19 cellular contexts compared by ENCODE assay signal in genomic region chr13:79270859-79271258, GRCh38.
A peak's percentile ranks its signal among the peaks of the same experiment; 100 is the strongest.
DNase-seq lines count a peak whose midpoint lies in the region; ATAC-seq and TF ChIP-seq lines count a peak whose summit lies in the region.
"Had no signal": no experiment of that assay in that cellular context is flagged by ENCODE, and none has a peak within 500 bp of the region (broad histone marks: within the 10 kb centered on the region; RNA-seq: fewer than 3 reads in every experiment).

No MANE protein-coding gene starts in this region.

- H3K4me3 Mint-ChIP-seq in endodermal cell (no peak overlapping the region), neural progenitor cell (no peak overlapping the region)
- H3K4me3 Mint-ChIP-seq: CD4-positive, alpha-beta memory T cell; GM23338; HFFc6 had no signal

- H3K36me3 Mint-ChIP-seq in endodermal cell (ENCODE audit: low read depth) = peaks cover 8% of the 10 kb centered on the region
- H3K36me3 Mint-ChIP-seq in neural progenitor cell = peaks cover 3% of the 10 kb centered on the region
- H3K36me3 Mint-ChIP-seq: CD4-positive, alpha-beta memory T cell had no signal

- H3K9ac ChIP-seq in endodermal cell (ENCODE audit: extremely low read depth, low read length, poor library complexity, severe bottlenecking) (no peak overlapping the region), liver (ENCODE audit: low read depth in 1 of 2, low read length in 2 of 2) (no peak overlapping the region), neural progenitor cell (no peak overlapping the region), mesendoderm (ENCODE audit: low read length) (no peak overlapping the region)

- no peak overlapping the region for H4K8ac ChIP-seq in mesendoderm (ENCODE audit: low read depth, low read length)

- H3K79me2 ChIP-seq in neural progenitor cell (ENCODE audit: low read depth) = no peaks in the 10 kb centered on the region
- H3K79me2 ChIP-seq in mesendoderm (ENCODE audit: control insufficient read depth, insufficient read depth, low read length) = no peaks in the 10 kb centered on the region

- H2BK120ac ChIP-seq in mesendoderm (ENCODE audit: low read depth, low read length) = no peak overlapping the region

- TF ChIP-seq RAD21 in liver (IDR thresholded peaks at IDR 0.05) = no peak

- WGBS in endodermal cell (ENCODE audit: insufficient coverage in 1 of 2, insufficient read length in 1 of 2), 2 experiments = 98 to 100% methylated on average over 2 to 3 of the region's 3 CpGs
- 49% methylated on average over 3 of the region's 3 CpGs for WGBS in liver
- WGBS in suprapubic skin = 76% methylated on average over 3 of the region's 3 CpGs
- WGBS in mesendoderm (ENCODE audit: extremely low coverage, insufficient coverage, low lambda C conversion rate) = no CpG with 5 or more reads among the region's 3 CpGs

- H3K9me3 Mint-ChIP-seq in endodermal cell = peaks cover 43% of the 10 kb centered on the region
- H3K9me3 Mint-ChIP-seq in neural progenitor cell = peaks cover 25% of the 10 kb centered on the region
- H3K9me3 Mint-ChIP-seq: HFFc6 had no signal

- ATAC-seq in HG03025 (IDR thresholded peaks at IDR 0.05; ENCODE audit: low FRiP score, unreplicated experiment) = no peak
- ATAC-seq: GM12878, GM23338 had no signal

- no peaks in the 10 kb centered on the region for H3K79me1 ChIP-seq in mesendoderm (ENCODE audit: low read length)

- no peak overlapping the region for H3K23ac ChIP-seq in mesendoderm (ENCODE audit: low read length)

- no peak overlapping the region for H2AK5ac ChIP-seq in mesendoderm (ENCODE audit: low read length)

- H3F3A ChIP-seq in neural progenitor cell (ENCODE audit: low read depth) = peaks cover 24% of the 10 kb centered on the region

- H3K27ac Mint-ChIP-seq in endodermal cell (no peak overlapping the region), neural progenitor cell (no peak overlapping the region)
- H3K27ac Mint-ChIP-seq: CD4-positive, alpha-beta memory T cell; GM23338; HFFc6 had no signal

- no peak for TF ChIP-seq EP300 in suprapubic skin (IDR thresholded peaks at IDR 0.05)

- H3K27ac ChIP-seq in endodermal cell (ENCODE audit: low read depth, low read length) (no peak overlapping the region), liver (ENCODE audit: low read depth in 1 of 2, low read length in 2 of 2) (no peak overlapping the region), neural progenitor cell (peak overlapping the region; percentile 23), suprapubic skin (no peak overlapping the region), mesendoderm (ENCODE audit: low read depth, low read length) (no peak overlapping the region)

- peak; percentile 3 for DNase-seq in DMS53 treated with DMSO at 0.1 percent for 48 hours (lab: John Stamatoyannopoulos, UW; ENCODE audit: unreplicated experiment)
- no peak for DNase-seq in endodermal cell
- no peak for DNase-seq in neural progenitor cell (ENCODE audit: low spot score)
- no peak for DNase-seq in SW480 (ENCODE audit: low spot score)
- no peak for DNase-seq in suprapubic skin (ENCODE audit: low spot score in 2 of 2)
- no peak for DNase-seq in mesendoderm
- DNase-seq: C1 segment of cervical spinal cord; Calu3; CD4-positive, alpha-beta memory T cell; COR-L47; DMS79; EL; GDM1; HFFc6 had no signal

- H3K4ac ChIP-seq in mesendoderm (ENCODE audit: low read depth, low read length) = no peak overlapping the region

- H3K4me1 ChIP-seq in endodermal cell (ENCODE audit: control insufficient read depth, insufficient read depth, low read length) (no peaks in the 10 kb centered on the region), liver (ENCODE audit: control insufficient read depth in 4 of 4, insufficient read depth in 4 of 4, low read length in 3 of 4) (peaks cover 0 to 4% (median 1%) of the 10 kb centered on the region in 4 donors), neural progenitor cell (peaks cover 35% of the 10 kb centered on the region), suprapubic skin (no peaks in the 10 kb centered on the region), mesendoderm (ENCODE audit: control insufficient read depth, low read depth, low read length) (no peaks in the 10 kb centered on the region)

- H2BK15ac ChIP-seq in mesendoderm (replicated peaks; ENCODE audit: low read depth) = no peak overlapping the region

- H3K18ac ChIP-seq in mesendoderm (ENCODE audit: low read length) = no peak overlapping the region

- H3K4me1 Mint-ChIP-seq in endodermal cell = peaks cover 4% of the 10 kb centered on the region
- peaks cover 8% of the 10 kb centered on the region for H3K4me1 Mint-ChIP-seq in neural progenitor cell
- H3K4me1 Mint-ChIP-seq: CD4-positive, alpha-beta memory T cell had no signal

- no peaks in the 10 kb centered on the region for H4K20me1 ChIP-seq in neural progenitor cell (ENCODE audit: low read depth)

- H2AFZ ChIP-seq in neural progenitor cell (replicated peaks) = no peak overlapping the region
- H2AFZ ChIP-seq: GM23338 had no signal

- no peak overlapping the region for H3K56ac ChIP-seq in mesendoderm (ENCODE audit: low read length)

- H3K9me3 ChIP-seq in endodermal cell (ENCODE audit: control insufficient read depth, low read length) = peaks cover 30% of the 10 kb centered on the region
- H3K9me3 ChIP-seq in liver (ENCODE audit: control insufficient read depth in 4 of 4, low read length in 3 of 4) = peaks cover 0 to 2% (median 0%) of the 10 kb centered on the region in 4 donors
- H3K9me3 ChIP-seq in neural progenitor cell (ENCODE audit: low read depth) = no peaks in the 10 kb centered on the region
- H3K9me3 ChIP-seq in suprapubic skin = no peaks in the 10 kb centered on the region
- H3K9me3 ChIP-seq: HAP-1 had no signal

- H3K36me3 ChIP-seq in endodermal cell (ENCODE audit: control insufficient read depth, insufficient read depth, low read length) (no peaks in the 10 kb centered on the region), liver (ENCODE audit: control insufficient read depth in 4 of 4, insufficient read depth in 3 of 4, low read depth in 1 of 4, low read length in 3 of 4) (no peaks in the 10 kb centered on the region), neural progenitor cell (peaks cover 7% of the 10 kb centered on the region), suprapubic skin (no peaks in the 10 kb centered on the region), mesendoderm (ENCODE audit: control insufficient read depth, insufficient read depth, low read length) (no peaks in the 10 kb centered on the region)
- H3K36me3 ChIP-seq: HAP-1 had no signal

- H3K4me3 ChIP-seq in endodermal cell (ENCODE audit: low read length) (peak overlapping the region; percentile 5), liver (ENCODE audit: low read depth in 1 of 3, low read length in 3 of 3) (no peak overlapping the region), neural progenitor cell (no peak overlapping the region), suprapubic skin (no peak overlapping the region), mesendoderm (ENCODE audit: low read length) (no peak overlapping the region)
- H3K4me3 ChIP-seq: GM12878, GM23338, HAP-1 had no signal

- no peak for TF ChIP-seq POLR2A in suprapubic skin (IDR thresholded peaks at IDR 0.05)

- H3K27me3 Mint-ChIP-seq in endodermal cell (ENCODE audit: insufficient read depth) (no peaks in the 10 kb centered on the region), neural progenitor cell (ENCODE audit: insufficient read depth, low read depth) (peaks cover 9% of the 10 kb centered on the region)

- H4K5ac ChIP-seq in mesendoderm (ENCODE audit: low read length) = no peak overlapping the region

- no peak overlapping the region for H2BK5ac ChIP-seq in mesendoderm (ENCODE audit: low read length)

- no peaks in the 10 kb centered on the region for H3K27me3 ChIP-seq in endodermal cell (ENCODE audit: control insufficient read depth, insufficient read depth, low read length, poor library complexity, severe bottlenecking)
- no peaks in the 10 kb centered on the region for H3K27me3 ChIP-seq in liver (ENCODE audit: control insufficient read depth in 4 of 4, insufficient read depth in 4 of 4, low read length in 3 of 4)
- no peaks in the 10 kb centered on the region for H3K27me3 ChIP-seq in neural progenitor cell
- no peaks in the 10 kb centered on the region for H3K27me3 ChIP-seq in suprapubic skin
- no peaks in the 10 kb centered on the region for H3K27me3 ChIP-seq in mesendoderm (ENCODE audit: insufficient read depth, low read length, poor library complexity)

- no peak for TF ChIP-seq CTCF in endodermal cell (conservative IDR thresholded peaks at IDR 0.05)
- TF ChIP-seq CTCF in liver (IDR thresholded peaks at IDR 0.05; ENCODE audit: low read depth, low read length, missing input control) = no peak
- no peak for TF ChIP-seq CTCF in neural progenitor cell (IDR thresholded peaks at IDR 0.05)
- TF ChIP-seq CTCF in suprapubic skin (IDR thresholded peaks at IDR 0.05) = no peak

- H3K4me2 ChIP-seq in neural progenitor cell (peak overlapping the region; percentile 38), mesendoderm (ENCODE audit: low read length) (no peak overlapping the region)

TF ChIP-seq in liver, 16 proteins besides CTCF, POLR2A, EP300 and RAD21 (continues in another document):
- TF ChIP-seq ATF3 (IDR thresholded peaks at IDR 0.05) = no peak
- peak; percentile 44 for TF ChIP-seq YY1 (IDR thresholded peaks at IDR 0.05)
- TF ChIP-seq, protein P1, sequence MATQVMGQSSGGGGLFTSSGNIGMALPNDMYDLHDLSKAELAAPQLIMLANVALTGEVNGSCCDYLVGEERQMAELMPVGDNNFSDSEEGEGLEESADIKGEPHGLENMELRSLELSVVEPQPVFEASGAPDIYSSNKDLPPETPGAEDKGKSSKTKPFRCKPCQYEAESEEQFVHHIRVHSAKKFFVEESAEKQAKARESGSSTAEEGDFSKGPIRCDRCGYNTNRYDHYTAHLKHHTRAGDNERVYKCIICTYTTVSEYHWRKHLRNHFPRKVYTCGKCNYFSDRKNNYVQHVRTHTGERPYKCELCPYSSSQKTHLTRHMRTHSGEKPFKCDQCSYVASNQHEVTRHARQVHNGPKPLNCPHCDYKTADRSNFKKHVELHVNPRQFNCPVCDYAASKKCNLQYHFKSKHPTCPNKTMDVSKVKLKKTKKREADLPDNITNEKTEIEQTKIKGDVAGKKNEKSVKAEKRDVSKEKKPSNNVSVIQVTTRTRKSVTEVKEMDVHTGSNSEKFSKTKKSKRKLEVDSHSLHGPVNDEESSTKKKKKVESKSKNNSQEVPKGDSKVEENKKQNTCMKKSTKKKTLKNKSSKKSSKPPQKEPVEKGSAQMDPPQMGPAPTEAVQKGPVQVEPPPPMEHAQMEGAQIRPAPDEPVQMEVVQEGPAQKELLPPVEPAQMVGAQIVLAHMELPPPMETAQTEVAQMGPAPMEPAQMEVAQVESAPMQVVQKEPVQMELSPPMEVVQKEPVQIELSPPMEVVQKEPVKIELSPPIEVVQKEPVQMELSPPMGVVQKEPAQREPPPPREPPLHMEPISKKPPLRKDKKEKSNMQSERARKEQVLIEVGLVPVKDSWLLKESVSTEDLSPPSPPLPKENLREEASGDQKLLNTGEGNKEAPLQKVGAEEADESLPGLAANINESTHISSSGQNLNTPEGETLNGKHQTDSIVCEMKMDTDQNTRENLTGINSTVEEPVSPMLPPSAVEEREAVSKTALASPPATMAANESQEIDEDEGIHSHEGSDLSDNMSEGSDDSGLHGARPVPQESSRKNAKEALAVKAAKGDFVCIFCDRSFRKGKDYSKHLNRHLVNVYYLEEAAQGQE (IDR thresholded peaks at IDR 0.05) = no peak
